Comparison of ENCODE assay signal across 11 cellular contexts in genomic region chr3:189652042-189652441, GRCh38. TPM values are rescaled to one million over a fixed set of nuclear protein-coding genes. Genes with fewer than 3 reads are reported as not detected.
A peak's percentile ranks its signal among the peaks of the same experiment; 100 is the strongest.
DNase-seq lines count a peak whose midpoint lies in the region; ATAC-seq, FAIRE-seq and TF ChIP-seq lines count a peak whose summit lies in the region.
"Had no signal": no experiment of that assay in that cellular context is flagged by ENCODE, and none has a peak within 500 bp of the region (broad histone marks: within the 10 kb centered on the region; RNA-seq: fewer than 3 reads in every experiment).

No MANE protein-coding gene starts in this region.

- DNase-seq in AG04449 (ENCODE audit: low read depth, low spot score) (no peak), GM12864 (ENCODE audit: low read depth) (no peak), Panc1 (ENCODE audit: low read depth, low spot score) (no peak), foreskin keratinocyte (no peak), Ammon's horn (ENCODE audit: low spot score) (no peak), AG08395 (ENCODE audit: low spot score) (no peak), frontal cortex (ENCODE audit: low spot score in 2 of 2) (no peak)
- DNase-seq: esophagus squamous epithelium had no signal

- POLR2A ChIA-PET in AG04449 (lab: Yijun Ruan, JAX) (no interaction called here), Panc1 (lab: Charles Lee) (no interaction called here)

- H3K27me3 ChIP-seq in Panc1 (ENCODE audit: control insufficient read depth, insufficient read depth, low read length) (no peaks in the 10 kb centered on the region), foreskin keratinocyte (no peaks in the 10 kb centered on the region)
- H3K27me3 ChIP-seq: esophagus squamous epithelium had no signal

- H3K4me3 ChIP-seq in AG04449 (ENCODE audit: low read depth, low read length) (no peak overlapping the region), GM12864 (ENCODE audit: low read depth, low read length) (no peak overlapping the region), Panc1 (ENCODE audit: low read depth in 2 of 2, low read length in 2 of 2) (no peak overlapping the region)
- H3K4me3 ChIP-seq: esophagus squamous epithelium had no signal

- H3K36me3 ChIP-seq in Panc1 (ENCODE audit: control insufficient read depth, insufficient read depth, low read length): no peaks in the 10 kb centered on the region
- H3K36me3 ChIP-seq: esophagus squamous epithelium had no signal

- TF ChIP-seq CTCF in AG04449 (IDR thresholded peaks at IDR 0.05; ENCODE audit: insufficient read depth, low read length, missing control alignments) (peak; percentile 26), GM12864 (IDR thresholded peaks at IDR 0.05; ENCODE audit: low read depth, low read length, missing control alignments) (peak; percentile 58), Panc1 (IDR thresholded peaks at IDR 0.05) (peak; percentile 52), foreskin keratinocyte (conservative IDR thresholded peaks at IDR 0.05) (peak; percentile 68)

- no TSS peak for BruUV-seq in Panc1 (replicated peaks; lab: Mats Ljungman, UMichigan)

- no peak for FAIRE-seq in frontal cortex (lab: Jason Lieb, UNC)
- FAIRE-seq: G401.6 had no signal

- H3K4me1 ChIP-seq in Panc1 (ENCODE audit: control insufficient read depth, insufficient read depth, low read length) (no peaks in the 10 kb centered on the region), foreskin keratinocyte (no peaks in the 10 kb centered on the region)

- CTCF ChIA-PET in AG04449 (lab: Yijun Ruan, JAX) (interaction anchor here (1.1 to 1.5 kb wide), 3 partner anchors 9 to 296 kb away, joined by 4 to 6 read pairs (median 4); no protein-coding TSS in a partner anchor), Panc1 (lab: Charles Lee) (no interaction called here)

- intact Hi-C loops in Panc1 (cut with micrococcal nuclease; ENCODE audit: unreplicated experiment): no loop called here

- H3K27ac ChIP-seq in Panc1 (ENCODE audit: low read length) (no peak overlapping the region), foreskin keratinocyte (no peak overlapping the region)
- H3K27ac ChIP-seq: esophagus squamous epithelium had no signal

- H3K9me3 ChIP-seq in Panc1 (ENCODE audit: control insufficient read depth, insufficient read depth, low read depth, low read length): peaks cover 11% of the 10 kb centered on the region; the same call in 1 of the 2 replicates

- in situ Hi-C loops in Panc1 (cut with HindIII; ENCODE audit: low pct_unique_long_range_greater_than_20kb, low sequenced_read_pairs): no loop called here

- ATAC-seq in Panc1 (no peak), foreskin keratinocyte (peak; percentile 44), GM21381 (IDR thresholded peaks at IDR 0.05; ENCODE audit: unreplicated experiment) (no peak)
- ATAC-seq: natural killer cell treated with Interleukin-12 subunit alpha and Interleukin-12 subunit beta and Interleukin-15 and Interleukin-18, amount 100 ng/mL, for 72 hours had no signal

RNA-seq across cellular contexts. Expression of gene TP63, which starts 20.9 kb away (rescaled TPM):
- total RNA-seq in Panc1 (2021; ENCODE audit: unreplicated experiment): 0.51 TPM
- 1.2 TPM for polyA plus RNA-seq in Panc1 (2012; ENCODE audit: insufficient read length)
- total RNA-seq in foreskin keratinocyte: 154 and 165 TPM in 2 replicates
- 32.7 and 42.9 TPM in 2 replicates for polyA plus RNA-seq in foreskin keratinocyte
- 0.41 TPM for total RNA-seq in frontal cortex
- total RNA-seq: natural killer cell treated with Interleukin-12 subunit alpha and Interleukin-12 subunit beta and Interleukin-15 and Interleukin-18, amount 100 ng/mL, for 72 hours had no signal

Comparison
In these comparisons a context has a peak if more than half of its experiments do, and no peak if none do; other contexts are left out.
1. RNA of gene TP63, which starts 20.9 kb away (total RNA-seq): 154 to 165 TPM in foreskin keratinocyte; 0.51 TPM in Panc1 (single experiment) and 0.41 TPM in frontal cortex (single experiment); every median in the first group is over 100 times any median in the second.
2. Peak in every context shown above with its lines, with median percentiles within 50 percentile points of each other: CTCF ChIP-seq.